8 cellular contexts compared by ENCODE assay signal in the genomic region with DNA sequence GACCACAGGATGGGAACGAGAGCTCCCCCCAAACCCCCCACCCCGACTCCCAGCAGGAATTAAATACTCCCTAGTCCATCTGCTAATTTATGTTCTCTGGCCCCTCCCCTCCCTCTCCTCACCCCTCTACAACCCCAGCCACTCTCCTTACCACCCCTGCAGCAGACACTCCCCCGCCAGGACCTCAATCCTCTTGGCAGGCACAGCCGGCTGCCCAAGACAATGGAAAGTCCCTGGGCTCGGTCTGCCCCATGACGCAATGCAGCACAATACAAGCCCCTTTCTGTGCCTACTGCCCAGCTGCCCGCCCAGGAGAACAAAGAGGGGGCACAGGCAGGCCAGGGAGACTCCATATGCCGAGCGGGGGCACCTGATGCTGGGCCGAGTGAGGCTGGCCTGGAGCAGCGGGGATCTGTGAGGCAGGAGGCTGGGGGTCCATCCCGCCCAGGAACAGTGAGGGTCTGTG. TPM values are rescaled to one million over a fixed set of nuclear protein-coding genes. Genes with fewer than 3 reads are reported as not detected.
DNase-seq lines count a peak whose midpoint lies in the region; ATAC-seq and TF ChIP-seq lines count a peak whose summit lies in the region.

No MANE protein-coding gene starts in this region.

- H3K4me1 ChIP-seq in SK-N-SH (ENCODE audit: control insufficient read depth in 1 of 2, insufficient read depth in 2 of 2, low read depth in 1 of 2, low read length in 1 of 2): peaks cover 23 to 42% of the 10 kb centered on the region in 2 experiments

- H4K20me1 ChIP-seq in SK-N-SH (ENCODE audit: insufficient read depth): no peaks in the 10 kb centered on the region

- ATAC-seq in GM19463 (IDR thresholded peaks at IDR 0.05; ENCODE audit: unreplicated experiment): peak; percentile 72
- no peak for ATAC-seq in activated T-cell treated with anti-CD3 and anti-CD28 coated beads, Interleukin-2, amount 50 U/mL, for 4 hours

- H3K36me3 Mint-ChIP-seq in osteocyte (ENCODE audit: unreplicated experiment): no peaks in the 10 kb centered on the region
- no peaks in the 10 kb centered on the region for H3K36me3 Mint-ChIP-seq in activated T-cell treated with anti-CD3 and anti-CD28 coated beads, Interleukin-2, amount 50 U/mL, for 4 hours (ENCODE audit: insufficient read depth)

- no peaks in the 10 kb centered on the region for H3K36me3 ChIP-seq in SK-N-SH (replicated peaks in 1 of 2; ENCODE audit: control insufficient read depth in 1 of 2, insufficient read depth in 2 of 2, low read length in 1 of 2)

- H3F3A ChIP-seq in SK-N-SH (replicated peaks; ENCODE audit: insufficient read depth): peaks cover 5% of the 10 kb centered on the region

- H3K4me3 ChIP-seq in SK-N-SH (ENCODE audit: low read depth in 2 of 2, low read length in 1 of 2): no peak overlapping the region

- no peaks in the 10 kb centered on the region for H3K27me3 ChIP-seq in SK-N-SH (ENCODE audit: insufficient read depth)

- no peaks in the 10 kb centered on the region for H3K9me3 ChIP-seq in SK-N-SH

- in situ Hi-C loops in G401 (cut with HindIII; ENCODE audit: low sequenced_read_pairs): no loop called here

- H2AFZ ChIP-seq in SK-N-SH (ENCODE audit: low read depth): peak overlapping the region; percentile 82

- no peak overlapping the region for H3K4me3 Mint-ChIP-seq in osteocyte (ENCODE audit: unreplicated experiment)
- no peak overlapping the region for H3K4me3 Mint-ChIP-seq in activated T-cell treated with anti-CD3 and anti-CD28 coated beads, Interleukin-2, amount 50 U/mL, for 4 hours

- H3K27ac Mint-ChIP-seq in osteocyte (ENCODE audit: unreplicated experiment): peak overlapping the region; percentile 75

- peak overlapping the region; percentile 80; the same call in 1 of the 2 replicates for H3K4me2 ChIP-seq in SK-N-SH

- no peaks in the 10 kb centered on the region for H3K79me2 ChIP-seq in SK-N-SH (ENCODE audit: insufficient read depth)

- no peak for TF ChIP-seq RAD21 in SK-N-SH (IDR thresholded peaks at IDR 0.05; ENCODE audit: low read length)

- TF ChIP-seq EP300 in SK-N-SH (IDR thresholded peaks at IDR 0.05; ENCODE audit: borderline replicate concordance in 1 of 2, low read depth in 1 of 2, low read length in 1 of 2): peak in 1 of 2 experiments; percentile 9; a peak in 1 of 4 replicates

- H3K9me2 ChIP-seq in SK-N-SH: no peaks in the 10 kb centered on the region

- POLR2A ChIA-PET in SK-N-SH (lab: Yijun Ruan, JAX): interaction anchor here (1.4 to 4.3 kb wide), 6 partner anchors 14 to 110 kb away, joined by 4 to 26 read pairs (median 6); a partner anchor contains a TSS

- TF ChIP-seq CTCF in SK-N-SH (IDR thresholded peaks at IDR 0.05) (no peak), osteocyte (IDR thresholded peaks at IDR 0.05) (no peak)

- no peaks in the 10 kb centered on the region for H3K9me3 Mint-ChIP-seq in osteocyte (ENCODE audit: unreplicated experiment)
- H3K9me3 Mint-ChIP-seq in activated T-cell treated with anti-CD3 and anti-CD28 coated beads, Interleukin-2, amount 50 U/mL, for 4 hours: no peaks in the 10 kb centered on the region

- peak overlapping the region; percentile 44 for H3K9ac ChIP-seq in SK-N-SH

- no peaks in the 10 kb centered on the region for H3K27me3 Mint-ChIP-seq in osteocyte (ENCODE audit: unreplicated experiment)
- H3K27me3 Mint-ChIP-seq in activated T-cell treated with anti-CD3 and anti-CD28 coated beads, Interleukin-2, amount 50 U/mL, for 4 hours (ENCODE audit: low read depth): no peaks in the 10 kb centered on the region

- peak overlapping the region; percentile 70 to 92 for H3K27ac ChIP-seq in SK-N-SH (ENCODE audit: low read depth in 2 of 2, low read length in 1 of 2)

- 40% methylated on average over 11 of the region's 12 CpGs for WGBS in SK-N-SH (ENCODE audit: low lambda C conversion rate)

- peak; percentile 69 for DNase-seq in SK-N-SH
- peak; percentile 27 for DNase-seq in glomerular endothelial cell (ENCODE audit: extremely low read depth, low read depth, low spot score)
- no peak for DNase-seq in osteocyte (ENCODE audit: extremely low spot score, unreplicated experiment)
- DNase-seq in effector CD8-positive, alpha-beta T cell (lab: John Stamatoyannopoulos, UW): no peak
- DNase-seq in COLO668 (lab: John Stamatoyannopoulos, UW; ENCODE audit: unreplicated experiment): no peak
- no peak for DNase-seq in G401 (ENCODE audit: low spot score)
- DNase-seq in activated T-cell treated with anti-CD3 and anti-CD28 coated beads, Interleukin-2, amount 50 U/mL, for 4 hours: no peak

- CTCF ChIA-PET in SK-N-SH (lab: Yijun Ruan, JAX): interaction anchor here (0.8 to 6.1 kb wide), 12 partner anchors 9 to 615 kb away, joined by 3 to 49 read pairs (median 6); a partner anchor contains a TSS

- peaks cover 64% of the 10 kb centered on the region for H3K4me1 Mint-ChIP-seq in osteocyte (ENCODE audit: unreplicated experiment)
- H3K4me1 Mint-ChIP-seq in activated T-cell treated with anti-CD3 and anti-CD28 coated beads, Interleukin-2, amount 50 U/mL, for 4 hours (ENCODE audit: low read depth): no peaks in the 10 kb centered on the region

TF ChIP-seq in SK-N-SH, 30 proteins besides CTCF, POLR2A, EP300 and RAD21 (continues in another document):
- TF ChIP-seq RCOR1 (IDR thresholded peaks at IDR 0.05; ENCODE audit: low read length): no peak
- TF ChIP-seq, protein P1, sequence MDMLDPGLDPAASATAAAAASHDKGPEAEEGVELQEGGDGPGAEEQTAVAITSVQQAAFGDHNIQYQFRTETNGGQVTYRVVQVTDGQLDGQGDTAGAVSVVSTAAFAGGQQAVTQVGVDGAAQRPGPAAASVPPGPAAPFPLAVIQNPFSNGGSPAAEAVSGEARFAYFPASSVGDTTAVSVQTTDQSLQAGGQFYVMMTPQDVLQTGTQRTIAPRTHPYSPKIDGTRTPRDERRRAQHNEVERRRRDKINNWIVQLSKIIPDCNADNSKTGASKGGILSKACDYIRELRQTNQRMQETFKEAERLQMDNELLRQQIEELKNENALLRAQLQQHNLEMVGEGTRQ (IDR thresholded peaks at IDR 0.05; ENCODE audit: borderline replicate concordance, low read depth, low read length): no peak
- TF ChIP-seq, protein P2, sequence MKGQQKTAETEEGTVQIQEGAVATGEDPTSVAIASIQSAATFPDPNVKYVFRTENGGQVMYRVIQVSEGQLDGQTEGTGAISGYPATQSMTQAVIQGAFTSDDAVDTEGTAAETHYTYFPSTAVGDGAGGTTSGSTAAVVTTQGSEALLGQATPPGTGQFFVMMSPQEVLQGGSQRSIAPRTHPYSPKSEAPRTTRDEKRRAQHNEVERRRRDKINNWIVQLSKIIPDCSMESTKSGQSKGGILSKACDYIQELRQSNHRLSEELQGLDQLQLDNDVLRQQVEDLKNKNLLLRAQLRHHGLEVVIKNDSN (IDR thresholded peaks at IDR 0.05; ENCODE audit: borderline replicate concordance, low read depth): no peak
- TF ChIP-seq MXI1 (IDR thresholded peaks at IDR 0.05; ENCODE audit: low read depth, low read length): no peak
- TF ChIP-seq SIN3A (IDR thresholded peaks at IDR 0.05; ENCODE audit: borderline replicate concordance, low read depth, low read length): no peak
- TF ChIP-seq EZH2phosphoT487 (IDR thresholded peaks at IDR 0.05; ENCODE audit: borderline replicate concordance, low read depth): no peak
- TF ChIP-seq RFX5 (IDR thresholded peaks at IDR 0.05; ENCODE audit: low read length): no peak
- TF ChIP-seq, protein P3, sequence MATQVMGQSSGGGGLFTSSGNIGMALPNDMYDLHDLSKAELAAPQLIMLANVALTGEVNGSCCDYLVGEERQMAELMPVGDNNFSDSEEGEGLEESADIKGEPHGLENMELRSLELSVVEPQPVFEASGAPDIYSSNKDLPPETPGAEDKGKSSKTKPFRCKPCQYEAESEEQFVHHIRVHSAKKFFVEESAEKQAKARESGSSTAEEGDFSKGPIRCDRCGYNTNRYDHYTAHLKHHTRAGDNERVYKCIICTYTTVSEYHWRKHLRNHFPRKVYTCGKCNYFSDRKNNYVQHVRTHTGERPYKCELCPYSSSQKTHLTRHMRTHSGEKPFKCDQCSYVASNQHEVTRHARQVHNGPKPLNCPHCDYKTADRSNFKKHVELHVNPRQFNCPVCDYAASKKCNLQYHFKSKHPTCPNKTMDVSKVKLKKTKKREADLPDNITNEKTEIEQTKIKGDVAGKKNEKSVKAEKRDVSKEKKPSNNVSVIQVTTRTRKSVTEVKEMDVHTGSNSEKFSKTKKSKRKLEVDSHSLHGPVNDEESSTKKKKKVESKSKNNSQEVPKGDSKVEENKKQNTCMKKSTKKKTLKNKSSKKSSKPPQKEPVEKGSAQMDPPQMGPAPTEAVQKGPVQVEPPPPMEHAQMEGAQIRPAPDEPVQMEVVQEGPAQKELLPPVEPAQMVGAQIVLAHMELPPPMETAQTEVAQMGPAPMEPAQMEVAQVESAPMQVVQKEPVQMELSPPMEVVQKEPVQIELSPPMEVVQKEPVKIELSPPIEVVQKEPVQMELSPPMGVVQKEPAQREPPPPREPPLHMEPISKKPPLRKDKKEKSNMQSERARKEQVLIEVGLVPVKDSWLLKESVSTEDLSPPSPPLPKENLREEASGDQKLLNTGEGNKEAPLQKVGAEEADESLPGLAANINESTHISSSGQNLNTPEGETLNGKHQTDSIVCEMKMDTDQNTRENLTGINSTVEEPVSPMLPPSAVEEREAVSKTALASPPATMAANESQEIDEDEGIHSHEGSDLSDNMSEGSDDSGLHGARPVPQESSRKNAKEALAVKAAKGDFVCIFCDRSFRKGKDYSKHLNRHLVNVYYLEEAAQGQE (IDR thresholded peaks at IDR 0.05; ENCODE audit: low read depth, low read length): no peak
- no peak for TF ChIP-seq GATA2 (CRISPR knock-in tag; IDR thresholded peaks at IDR 0.05)
- TF ChIP-seq NRF1 (IDR thresholded peaks at IDR 0.05; ENCODE audit: low read depth, low read length): no peak
- TF ChIP-seq JUND (IDR thresholded peaks at IDR 0.05): no peak
- no peak for TF ChIP-seq CHD2 (IDR thresholded peaks at IDR 0.05; ENCODE audit: low read length, partially characterized antibody)
- TF ChIP-seq TAF1 (IDR thresholded peaks at IDR 0.05; ENCODE audit: borderline replicate concordance, low read depth, low read length): no peak

RNA-seq across cellular contexts. Expression of a gene that starts 30.3 kb away (rescaled TPM):
- 23.7 and 28.3 TPM in 2 replicates for polyA plus RNA-seq in SK-N-SH (2012; rRNA removed)
- polyA plus RNA-seq in SK-N-SH (2012; cell fraction: cytosol; rRNA removed): 16.3 and 24.6 TPM in 2 replicates
- polyA plus RNA-seq in SK-N-SH (2012; cell fraction: nucleus; rRNA removed): 15.8 and 17.1 TPM in 2 replicates
- total RNA-seq in glomerular endothelial cell (25.0 and 36.8 TPM in 2 replicates), osteocyte (32.0 and 32.7 TPM in 2 replicates)
- total RNA-seq in G401 (2014; rRNA removed; shearing (Covaris generic)): 66.1 and 79.4 TPM in 2 replicates
- 1 to 10 TPM in 1 of 3 donors, under 1 TPM in 2; 0.24 to 1.1 (median 0.30) TPM for total RNA-seq in activated T-cell treated with anti-CD3 and anti-CD28 coated beads, Interleukin-2, amount 50 U/mL, for 4 hours

Comparison
In these comparisons a context has a peak if more than half of its experiments do, and no peak if none do; other contexts are left out.
1. DNase-seq: peak in SK-N-SH (single experiment) and glomerular endothelial cell (single experiment); none in osteocyte (single experiment), effector CD8-positive, alpha-beta T cell (single experiment), COLO668 (single experiment), G401 (single experiment) and activated T-cell treated with anti-CD3 and anti-CD28 coated beads, Interleukin-2, amount 50 U/mL, for 4 hours (single experiment).
2. RNA of a gene that starts 30.3 kb away (total RNA-seq): 66.1 to 79.4 TPM in G401, 32.0 to 32.7 TPM in osteocyte and 25.0 to 36.8 TPM in glomerular endothelial cell; 0.24 to 1.1 TPM in activated T-cell treated with anti-CD3 and anti-CD28 coated beads, Interleukin-2, amount 50 U/mL, for 4 hours; every median in the first group is over 10 times any median in the second.